In the genomic region with DNA sequence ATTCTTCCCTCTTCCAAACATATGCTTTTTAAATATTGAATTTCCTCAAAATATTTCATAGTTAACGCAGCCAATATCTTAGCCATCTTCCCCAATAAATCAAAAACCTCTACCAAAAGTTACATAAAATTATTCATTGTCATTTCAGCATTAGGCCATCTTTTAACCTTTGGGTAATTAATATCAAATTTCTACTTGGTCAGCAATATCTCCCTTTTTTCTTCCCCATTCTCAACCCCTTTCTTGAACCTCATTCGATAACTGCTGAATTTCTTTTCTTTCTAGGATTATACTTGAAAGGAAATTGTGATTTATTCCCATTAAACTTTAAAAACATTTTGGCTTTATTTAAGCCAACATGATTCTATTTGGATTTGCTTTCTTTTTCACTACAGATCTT, we compare ENCODE assay signal across 1 cellular context.
TF ChIP-seq lines count a peak whose summit lies in the region.

No MANE protein-coding gene starts in this region.

TF ChIP-seq in A549, 52 proteins besides CTCF, POLR2A, EP300 and RAD21 (continued from another document):
- TF ChIP-seq, protein P1, sequence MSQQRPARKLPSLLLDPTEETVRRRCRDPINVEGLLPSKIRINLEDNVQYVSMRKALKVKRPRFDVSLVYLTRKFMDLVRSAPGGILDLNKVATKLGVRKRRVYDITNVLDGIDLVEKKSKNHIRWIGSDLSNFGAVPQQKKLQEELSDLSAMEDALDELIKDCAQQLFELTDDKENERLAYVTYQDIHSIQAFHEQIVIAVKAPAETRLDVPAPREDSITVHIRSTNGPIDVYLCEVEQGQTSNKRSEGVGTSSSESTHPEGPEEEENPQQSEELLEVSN (IDR thresholded peaks at IDR 0.05; ENCODE audit: borderline replicate concordance, low read depth) = no peak
